1 cellular context compared by ENCODE assay signal in the genomic region with DNA sequence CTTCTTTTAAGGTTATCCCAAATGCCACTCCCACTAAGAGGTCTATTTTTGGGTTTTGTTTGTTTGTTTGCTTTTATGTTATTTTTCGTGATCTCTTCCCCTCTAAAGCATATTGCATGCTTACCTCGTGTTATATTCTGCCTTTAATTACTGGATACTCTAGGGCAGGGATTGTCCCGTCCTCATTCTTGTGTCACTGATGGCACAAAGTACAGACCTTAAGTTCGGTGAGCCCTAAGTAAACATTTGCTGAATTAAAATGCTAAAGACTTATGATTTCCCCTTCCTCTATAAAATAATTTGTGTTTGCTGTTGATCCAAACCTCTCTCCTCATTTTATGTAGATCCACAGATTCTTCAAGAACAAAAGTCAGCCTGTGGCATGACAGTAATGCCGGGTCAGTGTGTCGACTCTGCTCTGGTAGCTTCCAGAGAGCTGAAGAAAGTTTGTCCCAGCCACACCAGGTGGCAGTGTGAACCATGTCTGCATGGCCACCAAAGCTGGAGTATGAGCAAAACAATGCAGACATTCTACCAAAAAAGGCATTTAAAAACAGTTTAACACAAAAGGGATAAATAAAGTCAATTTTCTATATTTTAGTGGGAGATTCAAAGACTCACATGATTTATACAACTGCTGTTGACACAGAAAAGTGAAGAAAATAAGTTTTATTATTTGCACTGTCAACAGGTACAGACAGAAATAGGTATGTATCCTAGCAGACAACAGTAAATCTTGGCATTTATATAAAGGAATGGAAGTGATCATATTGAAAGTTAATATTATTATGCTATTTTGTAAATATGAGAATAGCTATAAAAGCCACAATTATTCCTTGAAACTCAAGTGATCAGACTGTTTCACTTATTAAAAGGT.
TF ChIP-seq lines count a peak whose summit lies in the region.

No MANE protein-coding gene starts in this region.

TF ChIP-seq in Ishikawa, 13 proteins besides CTCF, POLR2A, EP300 and RAD21 (continued from another document):
- TF ChIP-seq CEBPB (IDR thresholded peaks at IDR 0.05): no peak
- no peak for TF ChIP-seq FOXM1 (IDR thresholded peaks at IDR 0.05; ENCODE audit: borderline replicate concordance, low read depth)
